In genomic region chr16:47826070-47826469, GRCh38 we compare ENCODE assay signal across 27 cellular contexts.
"Had no signal": no experiment of that assay in that cellular context is flagged by ENCODE, and none has a peak within 500 bp of the region (broad histone marks: within the 10 kb centered on the region; RNA-seq: fewer than 3 reads in every experiment).

No MANE protein-coding gene starts in this region.

- H3K36me3 Mint-ChIP-seq: brain, immature natural killer cell had no signal

- H3K4me3 Mint-ChIP-seq: activated CD4-positive, alpha-beta T cell treated with anti-CD3 and anti-CD28 coated beads, Interleukin-2, amount 10 ng/mL, durations not matched to agents 24 days and 14 days; activated CD8-positive, alpha-beta T cell treated with anti-CD3 and anti-CD28 coated beads, Interleukin-2, amount 10 ng/mL, durations not matched to agents 7 days and 5 days; activated T-helper 1 cell treated with anti-CD3 and anti-CD28 coated beads, Interleukin-12 subunit alpha, Interleukin-12 subunit beta, Interleukin-2, Interleukin-4 antibody, amounts not matched to agents 30 ng/mL and 10 ng/mL and 1 ng/mL, durations not matched to agents 14 hours and 24 hours and 36 hours; brain; central memory CD8-positive, alpha-beta T cell; endodermal cell; immature natural killer cell; memory B cell; nephron progenitor cell; stimulated activated naive CD8-positive, alpha-beta T cell treated with anti-CD3 and anti-CD28 coated beads, Interleukin-15, amount 100 ng/mL, for 72 hours; T-helper 2 cell treated with Interferon-gamma antibody and Interleukin-4, amounts not matched to agents 5 μg/mL and 100 μg/mL, for 36 hours had no signal

- H3K4me3 ChIP-seq: colonic mucosa, left ventricle myocardium inferior, right lobe of liver, skin epidermis, testis, uterus had no signal

- DNase-seq: activated CD4-positive, alpha-beta T cell treated with anti-CD3 and anti-CD28 coated beads, Interleukin-2, amount 10 ng/mL, durations not matched to agents 24 days and 14 days; activated CD8-positive, alpha-beta T cell treated with anti-CD3 and anti-CD28 coated beads, Interleukin-2, amount 10 ng/mL, durations not matched to agents 7 days and 5 days; activated gamma-delta T cell; activated naive CD4-positive, alpha-beta T cell treated with anti-CD3 and anti-CD28 coated beads, Interleukin-2, amount 50 U/mL, for 16 hours; aorta; colonic mucosa; endodermal cell; immature natural killer cell; kidney glomerular epithelial cell; left ventricle myocardium inferior; nephron progenitor cell; right lobe of liver; stimulated activated CD4-positive, alpha-beta T cell treated with anti-CD3 and anti-CD28 coated beads, Interleukin-1b, Interleukin-23, amount 100 ng/mL, for 48 hours; stimulated activated naive CD8-positive, alpha-beta T cell treated with anti-CD3 and anti-CD28 coated beads, Interleukin-15, amount 100 ng/mL, for 72 hours; testis; trophoblast cell; uterus had no signal

- H3K9me3 ChIP-seq: colonic mucosa, right lobe of liver, testis, uterus had no signal

- H3K27ac Mint-ChIP-seq: activated CD4-positive, alpha-beta T cell treated with anti-CD3 and anti-CD28 coated beads, Interleukin-2, amount 10 ng/mL, durations not matched to agents 24 days and 14 days; activated CD8-positive, alpha-beta T cell treated with anti-CD3 and anti-CD28 coated beads, Interleukin-2, amount 10 ng/mL, durations not matched to agents 7 days and 5 days; activated T-helper 1 cell treated with anti-CD3 and anti-CD28 coated beads, Interleukin-12 subunit alpha, Interleukin-12 subunit beta, Interleukin-2, Interleukin-4 antibody, amounts not matched to agents 30 ng/mL and 10 ng/mL and 1 ng/mL, durations not matched to agents 14 hours and 24 hours and 36 hours; brain; endodermal cell; immature natural killer cell; memory B cell; nephron progenitor cell; stimulated activated naive CD8-positive, alpha-beta T cell treated with anti-CD3 and anti-CD28 coated beads, Interleukin-15, amount 100 ng/mL, for 72 hours; T-helper 2 cell treated with Interferon-gamma antibody and Interleukin-4, amounts not matched to agents 5 μg/mL and 100 μg/mL, for 36 hours had no signal

- H2AFZ ChIP-seq: parathyroid adenoma had no signal

- H3K9ac ChIP-seq: parathyroid adenoma had no signal

- H3K79me2 ChIP-seq: parathyroid adenoma had no signal

- H3K27me3 ChIP-seq: colonic mucosa, right lobe of liver, testis, uterus had no signal

- H3K27ac ChIP-seq: colonic mucosa, epithelial cell of prostate, left ventricle myocardium inferior, parathyroid adenoma, right lobe of liver, skin epidermis, testis, uterus, VCaP had no signal

- H3K27me3 Mint-ChIP-seq: activated CD4-positive, alpha-beta T cell treated with anti-CD3 and anti-CD28 coated beads, Interleukin-2, amount 10 ng/mL, durations not matched to agents 24 days and 14 days; brain; stimulated activated naive CD8-positive, alpha-beta T cell treated with anti-CD3 and anti-CD28 coated beads, Interleukin-15, amount 100 ng/mL, for 72 hours had no signal

- H3K4me1 Mint-ChIP-seq: activated CD4-positive, alpha-beta T cell treated with anti-CD3 and anti-CD28 coated beads, Interleukin-2, amount 10 ng/mL, durations not matched to agents 24 days and 14 days; central memory CD8-positive, alpha-beta T cell; endodermal cell; immature natural killer cell; memory B cell; nephron progenitor cell; stimulated activated naive CD8-positive, alpha-beta T cell treated with anti-CD3 and anti-CD28 coated beads, Interleukin-15, amount 100 ng/mL, for 72 hours had no signal

- H3K36me3 ChIP-seq: colonic mucosa, left ventricle myocardium inferior, right lobe of liver, uterus had no signal

- H3K4me1 ChIP-seq: colonic mucosa, left ventricle myocardium inferior, parathyroid adenoma, right lobe of liver, testis, uterus had no signal

- H3K9me3 Mint-ChIP-seq: activated CD4-positive, alpha-beta T cell treated with anti-CD3 and anti-CD28 coated beads, Interleukin-2, amount 10 ng/mL, durations not matched to agents 24 days and 14 days had no signal

- ATAC-seq: activated CD4-positive, CD25-positive, alpha-beta regulatory T cell treated with anti-CD3 and anti-CD28 coated beads, Interleukin-2, amount 50 U/mL, for 24 hours; activated CD8-positive, alpha-beta T cell treated with anti-CD3 and anti-CD28 coated beads, Interleukin-2, amount 10 ng/mL, durations not matched to agents 7 days and 5 days; right lobe of liver; stimulated activated naive CD8-positive, alpha-beta T cell treated with anti-CD3 and anti-CD28 coated beads, Interleukin-15, amount 100 ng/mL, for 72 hours had no signal
